In genomic region chr6:34390531-34391013, GRCh38 we compare ENCODE assay signal across 9 cellular contexts. TPM values are rescaled to one million over a fixed set of nuclear protein-coding genes. Genes with fewer than 3 reads are reported as not detected.
DNase-seq lines count a peak whose midpoint lies in the region; ATAC-seq, FAIRE-seq and TF ChIP-seq lines count a peak whose summit lies in the region.
"Had no signal": no experiment of that assay in that cellular context is flagged by ENCODE, and none has a peak within 500 bp of the region (broad histone marks: within the 10 kb centered on the region; RNA-seq: fewer than 3 reads in every experiment).

No MANE protein-coding gene starts in this region.

- DNase-seq in RKO (ENCODE audit: low spot score): peak; percentile 27
- DNase-seq in foreskin fibroblast: no peak
- no peak for DNase-seq in natural killer cell treated with Interleukin-12 subunit alpha and Interleukin-12 subunit beta and Interleukin-15 and Interleukin-18, amount 100 ng/mL, for 72 hours (ENCODE audit: low spot score)
- no peak for DNase-seq in activated CD8-positive, alpha-beta T cell treated with anti-CD3 and anti-CD28 coated beads, Interleukin-2, amount 10 ng/mL, durations not matched to agents 7 days and 5 days
- DNase-seq in head of caudate nucleus: no peak
- no peak for DNase-seq in H54 (ENCODE audit: insufficient read length, low spot score)

- POLR2A ChIA-PET in activated CD8-positive, alpha-beta T cell treated with anti-CD3 and anti-CD28 coated beads, Interleukin-2, amount 10 ng/mL, durations not matched to agents 7 days and 5 days (lab: Charles Lee): interaction anchor here (1.8 kb wide), 1 partner anchor 35 kb away, joined by 4 read pairs; no protein-coding TSS in a partner anchor

- ATAC-seq in natural killer cell treated with Interleukin-12 subunit alpha and Interleukin-12 subunit beta and Interleukin-15 and Interleukin-18, amount 100 ng/mL, for 72 hours: no peak
- ATAC-seq in activated CD8-positive, alpha-beta T cell treated with anti-CD3 and anti-CD28 coated beads, Interleukin-2, amount 10 ng/mL, durations not matched to agents 7 days and 5 days: no peak

- intact Hi-C loops in head of caudate nucleus (cut with DNase I): loop anchor here (10.0 kb wide), 1 partner anchor 106 kb away; no protein-coding TSS in a partner anchor

- no peak for TF ChIP-seq CTCF in foreskin fibroblast (IDR thresholded peaks at IDR 0.05; ENCODE audit: low read depth, low read length)

- no peaks in the 10 kb centered on the region for H3K9me3 Mint-ChIP-seq in natural killer cell treated with Interleukin-12 subunit alpha and Interleukin-12 subunit beta and Interleukin-15 and Interleukin-18, amount 100 ng/mL, for 72 hours
- H3K9me3 Mint-ChIP-seq in activated CD8-positive, alpha-beta T cell treated with anti-CD3 and anti-CD28 coated beads, Interleukin-2, amount 10 ng/mL, durations not matched to agents 7 days and 5 days (ENCODE audit: insufficient read depth): no peaks in the 10 kb centered on the region

- peaks cover 12 to 14% of the 10 kb centered on the region in 2 donors for H3K4me1 Mint-ChIP-seq in natural killer cell treated with Interleukin-12 subunit alpha and Interleukin-12 subunit beta and Interleukin-15 and Interleukin-18, amount 100 ng/mL, for 72 hours (ENCODE audit: low read depth in 2 of 2)
- peaks cover 12% of the 10 kb centered on the region for H3K4me1 Mint-ChIP-seq in activated CD8-positive, alpha-beta T cell treated with anti-CD3 and anti-CD28 coated beads, Interleukin-2, amount 10 ng/mL, durations not matched to agents 7 days and 5 days (ENCODE audit: low read depth)

- H3K4me3 ChIP-seq in GM08714 (ENCODE audit: low read length): peak overlapping the region; percentile 86
- H3K4me3 ChIP-seq in foreskin fibroblast (ENCODE audit: low read depth in 1 of 2, low read length in 2 of 2): peak overlapping the region; percentile 53 to 77
- peak overlapping the region in 5 of 7 experiments; percentile 70 to 100 (median 82) for H3K4me3 ChIP-seq in skin epidermis

- no peaks in the 10 kb centered on the region for H3K36me3 Mint-ChIP-seq in natural killer cell treated with Interleukin-12 subunit alpha and Interleukin-12 subunit beta and Interleukin-15 and Interleukin-18, amount 100 ng/mL, for 72 hours
- no peaks in the 10 kb centered on the region for H3K36me3 Mint-ChIP-seq in activated CD8-positive, alpha-beta T cell treated with anti-CD3 and anti-CD28 coated beads, Interleukin-2, amount 10 ng/mL, durations not matched to agents 7 days and 5 days (ENCODE audit: low read depth)

- H3K4me3 Mint-ChIP-seq in natural killer cell treated with Interleukin-12 subunit alpha and Interleukin-12 subunit beta and Interleukin-15 and Interleukin-18, amount 100 ng/mL, for 72 hours: no peak overlapping the region
- no peak overlapping the region for H3K4me3 Mint-ChIP-seq in activated CD8-positive, alpha-beta T cell treated with anti-CD3 and anti-CD28 coated beads, Interleukin-2, amount 10 ng/mL, durations not matched to agents 7 days and 5 days

- FAIRE-seq in H54 (lab: Jason Lieb, UNC): no peak
- FAIRE-seq: urothelium cell line had no signal

- no peak overlapping the region for H3K27ac Mint-ChIP-seq in natural killer cell treated with Interleukin-12 subunit alpha and Interleukin-12 subunit beta and Interleukin-15 and Interleukin-18, amount 100 ng/mL, for 72 hours
- no peak overlapping the region for H3K27ac Mint-ChIP-seq in activated CD8-positive, alpha-beta T cell treated with anti-CD3 and anti-CD28 coated beads, Interleukin-2, amount 10 ng/mL, durations not matched to agents 7 days and 5 days

- CTCF ChIA-PET in activated CD8-positive, alpha-beta T cell treated with anti-CD3 and anti-CD28 coated beads, Interleukin-2, amount 10 ng/mL, durations not matched to agents 7 days and 5 days (lab: Charles Lee): interaction anchor here (0.8 to 4.8 kb wide), 5 partner anchors 24 to 141 kb away, joined by 3 to 46 read pairs (median 9); partner anchors contain the start of gene SMIM29

- no peaks in the 10 kb centered on the region for H3K27me3 Mint-ChIP-seq in natural killer cell treated with Interleukin-12 subunit alpha and Interleukin-12 subunit beta and Interleukin-15 and Interleukin-18, amount 100 ng/mL, for 72 hours
- H3K27me3 Mint-ChIP-seq in activated CD8-positive, alpha-beta T cell treated with anti-CD3 and anti-CD28 coated beads, Interleukin-2, amount 10 ng/mL, durations not matched to agents 7 days and 5 days (ENCODE audit: low read depth): no peaks in the 10 kb centered on the region

- peak overlapping the region in 13 of 21 experiments; percentile 4 to 97 (median 94) for H3K27ac ChIP-seq in skin epidermis

- no peak for TF ChIP-seq POLR2A in H54 (IDR thresholded peaks at IDR 0.05; ENCODE audit: low read depth, low read length)

RNA-seq across cellular contexts. Expression of gene NUDT3, which starts 1.9 kb away (rescaled TPM):
- total RNA-seq in natural killer cell treated with Interleukin-12 subunit alpha and Interleukin-12 subunit beta and Interleukin-15 and Interleukin-18, amount 100 ng/mL, for 72 hours: 10 to 100 TPM in 1 of 2 donors, 1 to 10 TPM in 1; 9.2 to 15.4 TPM
- total RNA-seq in activated CD8-positive, alpha-beta T cell treated with anti-CD3 and anti-CD28 coated beads, Interleukin-2, amount 10 ng/mL, durations not matched to agents 7 days and 5 days: 10 to 100 TPM; 13.1 to 13.8 TPM

RNA-seq across cellular contexts. Expression of gene RPS10, which starts 35.3 kb away (rescaled TPM):
- 1,000 to 10,000 TPM in 1 of 2 donors, 100 to 1,000 TPM in 1; 874 to 1,112 TPM for total RNA-seq in natural killer cell treated with Interleukin-12 subunit alpha and Interleukin-12 subunit beta and Interleukin-15 and Interleukin-18, amount 100 ng/mL, for 72 hours
- 1,000 to 10,000 TPM; 1,272 to 1,289 TPM for total RNA-seq in activated CD8-positive, alpha-beta T cell treated with anti-CD3 and anti-CD28 coated beads, Interleukin-2, amount 10 ng/mL, durations not matched to agents 7 days and 5 days
